26 cellular contexts compared by ENCODE assay signal in the genomic region with DNA sequence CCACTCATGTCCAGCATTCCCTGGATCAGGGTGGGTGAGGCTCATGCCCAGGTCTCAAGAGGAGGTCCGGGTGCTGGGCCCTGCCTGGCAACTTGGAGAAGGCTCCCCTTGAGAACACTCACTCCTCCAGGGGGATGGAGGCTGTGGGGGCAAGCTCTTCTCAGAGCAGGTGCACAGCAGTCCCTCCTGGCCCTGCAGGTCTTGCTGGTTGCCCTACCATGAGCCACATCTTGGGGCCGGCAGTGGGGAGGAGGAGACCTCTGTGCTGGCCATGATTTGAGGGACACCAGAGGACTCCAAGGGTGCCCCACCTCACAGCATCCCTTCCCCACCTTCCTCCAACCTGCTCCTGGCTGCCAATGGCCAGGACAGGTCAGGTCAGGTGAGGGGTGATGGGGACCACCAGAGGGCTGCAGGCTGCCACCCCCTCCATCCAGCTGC.
DNase-seq lines count a peak whose midpoint lies in the region; ATAC-seq, FAIRE-seq and TF ChIP-seq lines count a peak whose summit lies in the region.
"Had no signal": no experiment of that assay in that cellular context is flagged by ENCODE, and none has a peak within 500 bp of the region (broad histone marks: within the 10 kb centered on the region; RNA-seq: fewer than 3 reads in every experiment).

No MANE protein-coding gene starts in this region.

- DNase-seq in activated naive CD4-positive, alpha-beta T cell treated with anti-CD3 and anti-CD28 coated beads, Interleukin-2, amount 50 U/mL, for 72 hours (ENCODE audit: low spot score in 2 of 2), result no peak
- no peak for DNase-seq in activated naive CD4-positive, alpha-beta T cell treated with anti-CD3 and anti-CD28 coated beads, Interleukin-2, amount 10 ng/mL, durations not matched to agents 7 days and 5 days
- DNase-seq in HL-60 (ENCODE audit: low read depth in 1 of 2, low spot score in 1 of 2), result no peak
- DNase-seq in glutamatergic neuron, result peak; percentile 10
- peak; percentile 44 for DNase-seq in sigmoid colon
- DNase-seq in H54 (ENCODE audit: insufficient read length, low spot score), result no peak
- no peak for DNase-seq in DMS53 (lab: John Stamatoyannopoulos, UW)
- DNase-seq in NCI-H2029 (lab: John Stamatoyannopoulos, UW), result no peak
- DNase-seq: activated gamma-delta T cell, cortex of kidney, DMS79 treated with DMSO at 0.1 percent for 48 hours, gastrocnemius medialis, hypothalamus, NCI-H1105, NCI-H2029 treated with DMSO at 0.1 percent for 48 hours, NCI-H226, NCI-H748 treated with DMSO at 0.1 percent for 48 hours had no signal

- no peak for TF ChIP-seq CTCF in HL-60 (IDR thresholded peaks at IDR 0.05; ENCODE audit: insufficient read depth, low read length)
- no peak for TF ChIP-seq CTCF in glutamatergic neuron (IDR thresholded peaks at IDR 0.05; ENCODE audit: partially characterized antibody, unreplicated experiment)
- no peak for TF ChIP-seq CTCF in sigmoid colon (IDR thresholded peaks at IDR 0.05)

- H3K9me3 Mint-ChIP-seq in activated naive CD4-positive, alpha-beta T cell treated with anti-CD3 and anti-CD28 coated beads, Interleukin-2, amount 50 U/mL, for 72 hours, result no peaks in the 10 kb centered on the region
- H3K9me3 Mint-ChIP-seq in activated naive CD4-positive, alpha-beta T cell treated with anti-CD3 and anti-CD28 coated beads, Interleukin-2, amount 10 ng/mL, durations not matched to agents 7 days and 5 days, result no peaks in the 10 kb centered on the region
- no peaks in the 10 kb centered on the region for H3K9me3 Mint-ChIP-seq in glutamatergic neuron (ENCODE audit: unreplicated experiment)
- H3K9me3 Mint-ChIP-seq: T-helper 1 cell treated with Interleukin-12 subunit alpha and Interleukin-12 subunit beta and Interleukin-4 antibody, amounts not matched to agents 30 μg/mL and 1 μg/mL, for 36 hours had no signal

- no peak for FAIRE-seq in H54 (lab: Jason Lieb, UNC)
- FAIRE-seq: A549 had no signal

- no peak overlapping the region for H3K4me3 Mint-ChIP-seq in activated naive CD4-positive, alpha-beta T cell treated with anti-CD3 and anti-CD28 coated beads, Interleukin-2, amount 10 ng/mL, durations not matched to agents 7 days and 5 days
- H3K4me3 Mint-ChIP-seq in glutamatergic neuron (ENCODE audit: unreplicated experiment), result no peak overlapping the region
- H3K4me3 Mint-ChIP-seq: activated CD4-positive, alpha-beta T cell treated with anti-CD3 and anti-CD28 coated beads for 36 hours; B cell; T-helper 1 cell treated with Interleukin-12 subunit alpha and Interleukin-12 subunit beta and Interleukin-4 antibody, amounts not matched to agents 30 μg/mL and 1 μg/mL, for 36 hours had no signal

- H3K27me3 Mint-ChIP-seq in activated naive CD4-positive, alpha-beta T cell treated with anti-CD3 and anti-CD28 coated beads, Interleukin-2, amount 10 ng/mL, durations not matched to agents 7 days and 5 days, result peaks cover 8% of the 10 kb centered on the region
- H3K27me3 Mint-ChIP-seq in glutamatergic neuron (ENCODE audit: unreplicated experiment), result peaks cover 3% of the 10 kb centered on the region
- H3K27me3 Mint-ChIP-seq: activated CD4-positive, alpha-beta T cell treated with anti-CD3 and anti-CD28 coated beads for 36 hours; B cell had no signal

- H3K27ac Mint-ChIP-seq in activated naive CD4-positive, alpha-beta T cell treated with anti-CD3 and anti-CD28 coated beads, Interleukin-2, amount 50 U/mL, for 72 hours, result peak overlapping the region; percentile 8 to 25
- H3K27ac Mint-ChIP-seq in activated naive CD4-positive, alpha-beta T cell treated with anti-CD3 and anti-CD28 coated beads, Interleukin-2, amount 10 ng/mL, durations not matched to agents 7 days and 5 days, result no peak overlapping the region
- H3K27ac Mint-ChIP-seq in glutamatergic neuron (ENCODE audit: unreplicated experiment), result no peak overlapping the region
- H3K27ac Mint-ChIP-seq: activated CD4-positive, alpha-beta T cell treated with anti-CD3 and anti-CD28 coated beads for 36 hours; B cell; T-helper 1 cell treated with Interleukin-12 subunit alpha and Interleukin-12 subunit beta and Interleukin-4 antibody, amounts not matched to agents 30 μg/mL and 1 μg/mL, for 36 hours had no signal

- H3K36me3 Mint-ChIP-seq in activated naive CD4-positive, alpha-beta T cell treated with anti-CD3 and anti-CD28 coated beads, Interleukin-2, amount 50 U/mL, for 72 hours, result no peaks in the 10 kb centered on the region
- no peaks in the 10 kb centered on the region for H3K36me3 Mint-ChIP-seq in activated naive CD4-positive, alpha-beta T cell treated with anti-CD3 and anti-CD28 coated beads, Interleukin-2, amount 10 ng/mL, durations not matched to agents 7 days and 5 days
- H3K36me3 Mint-ChIP-seq in glutamatergic neuron (ENCODE audit: unreplicated experiment), result peaks cover 5% of the 10 kb centered on the region

- no peaks in the 10 kb centered on the region for H3K4me1 Mint-ChIP-seq in activated naive CD4-positive, alpha-beta T cell treated with anti-CD3 and anti-CD28 coated beads, Interleukin-2, amount 10 ng/mL, durations not matched to agents 7 days and 5 days
- no peaks in the 10 kb centered on the region for H3K4me1 Mint-ChIP-seq in glutamatergic neuron (ENCODE audit: low read depth, unreplicated experiment)
- H3K4me1 Mint-ChIP-seq: B cell had no signal

- H3K27me3 ChIP-seq in HL-60 (ENCODE audit: insufficient read depth, poor library complexity, severe bottlenecking) (no peaks in the 10 kb centered on the region), sigmoid colon (no peaks in the 10 kb centered on the region)
- H3K27me3 ChIP-seq: breast epithelium, gastrocnemius medialis, uterus had no signal

- TF ChIP-seq POLR2A in sigmoid colon (IDR thresholded peaks at IDR 0.05), result no peak
- no peak for TF ChIP-seq POLR2A in H54 (IDR thresholded peaks at IDR 0.05; ENCODE audit: low read depth, low read length)

- no peaks in the 10 kb centered on the region for H3K4me1 ChIP-seq in sigmoid colon
- H3K4me1 ChIP-seq: A549, breast epithelium, gastrocnemius medialis, prostate gland, uterus had no signal

- WGBS in sigmoid colon, 2 donors, result 79 to 93% methylated on average over 2 of the region's 2 CpGs

- ATAC-seq in activated naive CD4-positive, alpha-beta T cell treated with anti-CD3 and anti-CD28 coated beads, Interleukin-2, amount 50 U/mL, for 72 hours, result no peak
- ATAC-seq: A549, gastrocnemius medialis had no signal

- no peak for TF ChIP-seq EP300 in sigmoid colon (IDR thresholded peaks at IDR 0.05)

- H3K36me3 ChIP-seq in sigmoid colon, result no peaks in the 10 kb centered on the region
- H3K36me3 ChIP-seq: breast epithelium, gastrocnemius medialis, prostate gland, uterus had no signal

- intact Hi-C loops in sigmoid colon (cut with DNase I), result no loop called here

- no peak overlapping the region for H3K4me3 ChIP-seq in HL-60 (replicated peaks; ENCODE audit: insufficient read depth, low read length)
- H3K4me3 ChIP-seq in sigmoid colon, result no peak overlapping the region
- H3K4me3 ChIP-seq: A549, breast epithelium, gastrocnemius medialis, mucosa of descending colon, prostate gland, SK-N-MC, uterus had no signal

- CTCF ChIA-PET in activated naive CD4-positive, alpha-beta T cell treated with anti-CD3 and anti-CD28 coated beads, Interleukin-2, amount 10 ng/mL, durations not matched to agents 7 days and 5 days (lab: Charles Lee), result no interaction called here

- H3K9me3 ChIP-seq in sigmoid colon, result no peaks in the 10 kb centered on the region
- H3K9me3 ChIP-seq: A549, breast epithelium, gastrocnemius medialis, mucosa of descending colon, prostate gland, uterus had no signal

- H3K27ac ChIP-seq in HL-60 (replicated peaks), result peak overlapping the region; percentile 64
- no peak overlapping the region for H3K27ac ChIP-seq in sigmoid colon
- H3K27ac ChIP-seq: A549, breast epithelium, gastrocnemius medialis, prostate gland, SK-N-MC, uterus had no signal

Comparison
In these comparisons a context has a peak if more than half of its experiments do, and no peak if none do; other contexts are left out.
1. H3K27ac Mint-ChIP-seq: peak in activated naive CD4-positive, alpha-beta T cell treated with anti-CD3 and anti-CD28 coated beads, Interleukin-2, amount 50 U/mL, for 72 hours (2 of 2); none in activated naive CD4-positive, alpha-beta T cell treated with anti-CD3 and anti-CD28 coated beads, Interleukin-2, amount 10 ng/mL, durations not matched to agents 7 days and 5 days (single experiment) and glutamatergic neuron (single experiment).
2. DNase-seq: peak in glutamatergic neuron (single experiment) and sigmoid colon (single experiment); none in activated naive CD4-positive, alpha-beta T cell treated with anti-CD3 and anti-CD28 coated beads, Interleukin-2, amount 50 U/mL, for 72 hours (0 of 2), activated naive CD4-positive, alpha-beta T cell treated with anti-CD3 and anti-CD28 coated beads, Interleukin-2, amount 10 ng/mL, durations not matched to agents 7 days and 5 days (single experiment), HL-60 (0 of 2), H54 (single experiment), DMS53 (single experiment) and NCI-H2029 (single experiment).